In genomic region chrX:19882066-19882775, GRCh38 we compare ENCODE assay signal across 22 cellular contexts. TPM values are rescaled to one million over a fixed set of nuclear protein-coding genes. Genes with fewer than 3 reads are reported as not detected.
A peak's percentile ranks its signal among the peaks of the same experiment; 100 is the strongest.
DNase-seq lines count a peak whose midpoint lies in the region; ATAC-seq and TF ChIP-seq lines count a peak whose summit lies in the region.
"Had no signal": no experiment of that assay in that cellular context is flagged by ENCODE, and none has a peak within 500 bp of the region (broad histone marks: within the 10 kb centered on the region; RNA-seq: fewer than 3 reads in every experiment).

No MANE protein-coding gene starts in this region.

- no peaks in the 10 kb centered on the region for H3K36me3 ChIP-seq in uterus
- H3K36me3 ChIP-seq: stomach, upper lobe of right lung had no signal

- H3K27me3 Mint-ChIP-seq in CD14-positive monocyte (ENCODE audit: low read depth in 3 of 3) = peaks cover 0 to 12% (median 2%) of the 10 kb centered on the region in 3 donors
- no peaks in the 10 kb centered on the region; the same call in 1 of the 2 replicates for H3K27me3 Mint-ChIP-seq in HFFc6 (ENCODE audit: insufficient read depth)
- H3K27me3 Mint-ChIP-seq in activated T-helper 17 cell treated with anti-CD3 and anti-CD28 coated beads, Interleukin-2, amount 50 U/mL, for 72 hours = no peaks in the 10 kb centered on the region
- H3K27me3 Mint-ChIP-seq: activated CD4-positive, alpha-beta memory T cell treated with anti-CD3 and anti-CD28 coated beads for 36 hours had no signal

- H3K9me3 ChIP-seq in uterus = no peaks in the 10 kb centered on the region
- H3K9me3 ChIP-seq: stomach, upper lobe of right lung had no signal

- H3K4me3 ChIP-seq in uterus = no peak overlapping the region
- H3K4me3 ChIP-seq: hepatocyte, stomach, upper lobe of right lung had no signal

- peaks cover 0 to 3% (median 0%) of the 10 kb centered on the region in 7 donors for H3K9me3 Mint-ChIP-seq in CD14-positive monocyte
- H3K9me3 Mint-ChIP-seq in HFFc6 = no peaks in the 10 kb centered on the region
- H3K9me3 Mint-ChIP-seq in activated T-helper 17 cell treated with anti-CD3 and anti-CD28 coated beads, Interleukin-2, amount 50 U/mL, for 72 hours = no peaks in the 10 kb centered on the region
- H3K9me3 Mint-ChIP-seq: activated CD4-positive, alpha-beta memory T cell treated with anti-CD3 and anti-CD28 coated beads for 36 hours; CD8-positive, alpha-beta T cell had no signal

- no peak for TF ChIP-seq POLR2A in uterus (IDR thresholded peaks at IDR 0.05)

- no peaks in the 10 kb centered on the region for H3K4me1 ChIP-seq in uterus
- H3K4me1 ChIP-seq: upper lobe of right lung had no signal

- H3K36me3 Mint-ChIP-seq in CD14-positive monocyte (peaks cover 14 to 17% of the 10 kb centered on the region in 2 donors), HFFc6 (ENCODE audit: low read depth) (peaks cover 8% of the 10 kb centered on the region; the same call in 1 of the 2 replicates)
- H3K36me3 Mint-ChIP-seq in activated T-helper 17 cell treated with anti-CD3 and anti-CD28 coated beads, Interleukin-2, amount 50 U/mL, for 72 hours (ENCODE audit: low read depth) = no peaks in the 10 kb centered on the region
- H3K36me3 Mint-ChIP-seq: activated CD4-positive, alpha-beta memory T cell treated with anti-CD3 and anti-CD28 coated beads for 36 hours; CD8-positive, alpha-beta T cell had no signal

- DNase-seq in CD14-positive monocyte (ENCODE audit: low spot score) = no peak
- no peak for DNase-seq in HFFc6
- peak; percentile 43 for DNase-seq in myocyte (ENCODE audit: low read depth)
- DNase-seq in stimulated activated naive CD4-positive, alpha-beta T cell treated with Interleukin-2 at 50 U/mL for 16 hours (lab: John Stamatoyannopoulos, UW) = no peak
- no peak for DNase-seq in stimulated activated CD8-positive, alpha-beta memory T cell treated with anti-CD3 and anti-CD28 coated beads, Interleukin-4, amount 100 ng/mL, for 48 hours
- DNase-seq in uterus = no peak
- DNase-seq: activated CD4-positive, alpha-beta memory T cell treated with anti-CD3 and anti-CD28 coated beads for 36 hours; activated naive CD4-positive, alpha-beta T cell treated with anti-CD3 and anti-CD28 coated beads, Interleukin-2, amount 50 U/mL, for 16 hours; activated T-cell treated with anti-CD3 and anti-CD28 coated beads, Interleukin-2, amount 50 U/mL, for 1 hour; CD8-positive, alpha-beta T cell; DMS79 treated with DMSO at 0.1 percent for 48 hours; mesenchymal stem cell; NCI-H1694 treated with DMSO at 0.1 percent for 48 hours; NCI-H2227 treated with DMSO at 0.1 percent for 48 hours; retina; stomach; upper lobe of right lung had no signal

- ATAC-seq in activated T-helper 17 cell treated with anti-CD3 and anti-CD28 coated beads, Interleukin-2, amount 50 U/mL, for 72 hours (replicated peaks) = no peak
- ATAC-seq in HG03565 (IDR thresholded peaks at IDR 0.05; ENCODE audit: unreplicated experiment) = no peak
- ATAC-seq: CD8-positive, alpha-beta T cell; upper lobe of right lung had no signal

- H3K4me3 Mint-ChIP-seq in CD14-positive monocyte (no peak overlapping the region), HFFc6 (no peak overlapping the region)
- no peak overlapping the region for H3K4me3 Mint-ChIP-seq in activated T-helper 17 cell treated with anti-CD3 and anti-CD28 coated beads, Interleukin-2, amount 50 U/mL, for 72 hours
- H3K4me3 Mint-ChIP-seq: activated CD4-positive, alpha-beta memory T cell treated with anti-CD3 and anti-CD28 coated beads for 36 hours; CD8-positive, alpha-beta T cell had no signal

- no peaks in the 10 kb centered on the region for H3K27me3 ChIP-seq in uterus
- H3K27me3 ChIP-seq: hepatocyte, stomach, upper lobe of right lung had no signal

- intact Hi-C loops in CD14-positive monocyte (cut with micrococcal nuclease) (loop anchor here in 1 of 2 donors (5.0 kb wide), 1 partner anchor 35 kb away; no protein-coding TSS in a partner anchor), uterus (cut with DNase I; ENCODE audit: low total_unique reads) (no loop called here)

- H3K27ac Mint-ChIP-seq in CD14-positive monocyte (peak overlapping the region in 4 of 7 donors; percentile 3 to 89 (median 72)), HFFc6 (peak overlapping the region; percentile 52)
- H3K27ac Mint-ChIP-seq in activated T-helper 17 cell treated with anti-CD3 and anti-CD28 coated beads, Interleukin-2, amount 50 U/mL, for 72 hours = peak overlapping the region; percentile 35
- H3K27ac Mint-ChIP-seq: activated CD4-positive, alpha-beta memory T cell treated with anti-CD3 and anti-CD28 coated beads for 36 hours; CD8-positive, alpha-beta T cell had no signal

- no peak overlapping the region for H3K27ac ChIP-seq in uterus
- H3K27ac ChIP-seq: hepatocyte, RWPE1, stomach, upper lobe of right lung, VCaP had no signal

- TF ChIP-seq CTCF in CD14-positive monocyte (IDR thresholded peaks at IDR 0.05) (no peak), HFFc6 (IDR thresholded peaks at IDR 0.05) (no peak), uterus (IDR thresholded peaks at IDR 0.05) (no peak)

- H3K4me1 Mint-ChIP-seq in CD14-positive monocyte (peaks cover 85% of the 10 kb centered on the region), HFFc6 (ENCODE audit: low read depth) (peaks cover 47% of the 10 kb centered on the region)
- peaks cover 21% of the 10 kb centered on the region for H3K4me1 Mint-ChIP-seq in activated T-helper 17 cell treated with anti-CD3 and anti-CD28 coated beads, Interleukin-2, amount 50 U/mL, for 72 hours

RNA-seq across cellular contexts. Expression of gene SH3KBP1, which starts 5.2 kb away (rescaled TPM):
- polyA plus RNA-seq in CD14-positive monocyte = 10 to 100 TPM; 59.3 to 87.7 TPM
- total RNA-seq in HFFc6 (2021; fragmentation: NEBNext Ultra II Directional; extraction: Animal tissue kit (Norgen Biotek cat#: 25700)) = 10 to 100 TPM; 46.5 to 64.9 (median 61.0) TPM
- total RNA-seq in activated T-helper 17 cell treated with anti-CD3 and anti-CD28 coated beads, Interleukin-2, amount 50 U/mL, for 72 hours = 10 to 100 TPM; 84.5 to 95.8 TPM
- total RNA-seq in myocyte (25.6 and 31.8 TPM in 2 replicates), uterus (10 to 100 TPM in 3 of 4 donors, 1 to 10 TPM in 1; 2.0 to 26.5 (median 14.1) TPM)
- 34.4 TPM for polyA plus RNA-seq in myocyte (2012)
